In the genomic region with DNA sequence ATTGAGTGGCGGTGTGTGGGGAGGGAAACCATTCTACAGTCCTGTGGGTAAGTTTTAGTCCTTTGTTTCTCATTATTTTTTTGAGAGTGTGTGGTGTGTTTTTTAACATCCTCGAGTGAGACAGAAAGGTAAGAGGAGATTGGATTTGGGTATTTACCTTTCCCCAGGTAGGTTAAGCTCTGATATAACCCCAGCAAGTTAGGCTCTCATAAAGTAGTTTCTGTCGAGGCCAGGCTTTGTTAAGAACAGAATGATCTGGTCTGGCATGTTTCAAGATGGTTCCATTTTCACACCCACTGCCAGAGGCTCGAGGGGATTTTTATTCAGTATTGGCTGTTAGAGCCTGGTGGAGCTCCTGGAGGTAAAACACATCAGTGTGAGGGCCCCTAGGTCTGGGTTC, we compare ENCODE assay signal across 6 cellular contexts.
"Had no signal": no experiment of that assay in that cellular context is flagged by ENCODE, and none has a peak within 500 bp of the region (broad histone marks: within the 10 kb centered on the region; RNA-seq: fewer than 3 reads in every experiment).

No MANE protein-coding gene starts in this region.

- DNase-seq: H9, HCEC 1CT, IMR-90, KG1 had no signal

- H3K4me3 Mint-ChIP-seq: GM23338, H9 had no signal

- H2AFZ ChIP-seq: GM23338 had no signal

- H3K4me2 ChIP-seq: GM23338 had no signal

- H3K27ac Mint-ChIP-seq: GM23338 had no signal

- ATAC-seq: GM23338, K562 had no signal

- H3K4me3 ChIP-seq: GM23338, K562 had no signal

- H3K9me3 Mint-ChIP-seq: GM23338 had no signal
